Comparison of ENCODE assay signal across 7 cellular contexts in the genomic region with DNA sequence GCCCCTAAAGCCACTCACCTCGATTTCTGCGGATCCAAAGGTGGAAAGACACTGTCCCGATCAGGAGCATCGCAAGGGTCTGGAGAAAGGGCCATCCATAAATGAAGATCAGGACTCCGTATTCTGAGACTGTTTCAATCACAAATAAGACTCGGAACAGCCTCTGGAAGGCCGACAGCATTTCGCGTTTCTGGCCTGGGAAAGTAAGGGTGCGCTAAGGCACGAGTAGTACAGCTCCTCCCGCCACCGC. TPM values are rescaled to one million over a fixed set of nuclear protein-coding genes. Genes with fewer than 3 reads are reported as not detected.
DNase-seq lines count a peak whose midpoint lies in the region; ATAC-seq and TF ChIP-seq lines count a peak whose summit lies in the region.

No MANE protein-coding gene starts in this region.

- ATAC-seq in GM19452 (IDR thresholded peaks at IDR 0.05; ENCODE audit: unreplicated experiment) (peak; percentile 43), HG03175 (IDR thresholded peaks at IDR 0.05; ENCODE audit: unreplicated experiment) (no peak)

- H3K27me3 ChIP-seq in MG63 = no peaks in the 10 kb centered on the region
- no peaks in the 10 kb centered on the region for H3K27me3 ChIP-seq in effector memory CD4-positive, alpha-beta T cell (replicated peaks; ENCODE audit: control insufficient read depth, insufficient read depth, low read length, poor library complexity, severe bottlenecking)

- no peaks in the 10 kb centered on the region for H3K27me3 Mint-ChIP-seq in neural crest cell (ENCODE audit: low read depth)

- TF ChIP-seq CTCF in neural crest cell (conservative IDR thresholded peaks at IDR 0.05) = no peak

- peak overlapping the region; percentile 98 for H3K4me3 Mint-ChIP-seq in neural crest cell

- H3K4me1 Mint-ChIP-seq in neural crest cell = peaks cover 41% of the 10 kb centered on the region

- H3K4me1 ChIP-seq in effector memory CD4-positive, alpha-beta T cell (ENCODE audit: control insufficient read depth, insufficient read depth, low read length, poor library complexity, severe bottlenecking) = peaks cover under 1% of the 10 kb centered on the region

- H3K4me3 ChIP-seq in MG63 = peak overlapping the region; percentile 79
- peak overlapping the region; percentile 85 for H3K4me3 ChIP-seq in effector memory CD4-positive, alpha-beta T cell (ENCODE audit: insufficient read depth, low read depth, low read length, poor library complexity, severe bottlenecking)

- no peaks in the 10 kb centered on the region for H3K9me3 Mint-ChIP-seq in neural crest cell

- no peak for DNase-seq in MG63
- no peak for DNase-seq in effector memory CD4-positive, alpha-beta T cell
- no peak for DNase-seq in neural crest cell (ENCODE audit: low read depth, low spot score)
- no peak for DNase-seq in stimulated activated CD4-positive, alpha-beta T cell treated with anti-CD3 and anti-CD28 coated beads, Interleukin-2, amount 100 ng/mL, for 24 hours
- no peak for DNase-seq in KG1 (lab: John Stamatoyannopoulos, UW)

- H3K27ac ChIP-seq in effector memory CD4-positive, alpha-beta T cell (ENCODE audit: insufficient read depth, low read length, poor library complexity, severe bottlenecking) = no peak overlapping the region

- peaks cover 4% of the 10 kb centered on the region; the same call in 1 of the 2 replicates for H3K9me3 ChIP-seq in MG63
- H3K9me3 ChIP-seq in effector memory CD4-positive, alpha-beta T cell (ENCODE audit: control insufficient read depth, low read length) = no peaks in the 10 kb centered on the region

- peaks cover 26% of the 10 kb centered on the region for H3K36me3 Mint-ChIP-seq in neural crest cell (ENCODE audit: low read depth)

- H3K36me3 ChIP-seq in MG63 = peaks cover 10% of the 10 kb centered on the region
- H3K36me3 ChIP-seq in effector memory CD4-positive, alpha-beta T cell (ENCODE audit: control insufficient read depth, insufficient read depth, low read length) = no peaks in the 10 kb centered on the region

- H3K27ac Mint-ChIP-seq in neural crest cell (ENCODE audit: unreplicated experiment) = peak overlapping the region; percentile 96

RNA-seq across cellular contexts. Expression of a gene that starts 44.6 kb away (rescaled TPM):
- total RNA-seq in MG63 (2014; rRNA removed; shearing (Covaris generic); ENCODE audit: low replicate concordance) = not detected in 2 replicates
- total RNA-seq in neural crest cell = not detected in 2 replicates

RNA-seq across cellular contexts. Expression of a gene that starts 46.5 kb away (rescaled TPM):
- total RNA-seq in MG63 (2014; rRNA removed; shearing (Covaris generic); ENCODE audit: low replicate concordance) = 2.3 and 3.5 TPM in 2 replicates
- total RNA-seq in neural crest cell = 12.6 and 12.9 TPM in 2 replicates

RNA-seq across cellular contexts. Expression of a gene that starts 53.0 kb away (rescaled TPM):
- not detected in 2 replicates for total RNA-seq in MG63 (2014; rRNA removed; shearing (Covaris generic); ENCODE audit: low replicate concordance)
- total RNA-seq in neural crest cell = not detected in 2 replicates
